ENCODE assay signal across 13 cellular contexts in genomic region chr2:240277073-240277806, GRCh38.
DNase-seq lines count a peak whose midpoint lies in the region; ATAC-seq, FAIRE-seq and TF ChIP-seq lines count a peak whose summit lies in the region.
"Had no signal": no experiment of that assay in that cellular context is flagged by ENCODE, and none has a peak within 500 bp of the region (broad histone marks: within the 10 kb centered on the region; RNA-seq: fewer than 3 reads in every experiment).

No MANE protein-coding gene starts in this region.

- peaks cover 23% of the 10 kb centered on the region for H3K9me3 Mint-ChIP-seq in astrocyte (ENCODE audit: unreplicated experiment)

- no peaks in the 10 kb centered on the region for H3K79me2 ChIP-seq in astrocyte (ENCODE audit: insufficient read depth, low read length)

- peaks cover 25% of the 10 kb centered on the region for H3K27me3 Mint-ChIP-seq in astrocyte (ENCODE audit: low read depth, unreplicated experiment)

- H3K9me3 ChIP-seq in left ventricle myocardium inferior (replicated peaks): peaks cover 5% of the 10 kb centered on the region
- H3K9me3 ChIP-seq in astrocyte (ENCODE audit: insufficient read depth, low read depth, low read length): no peaks in the 10 kb centered on the region

- peak overlapping the region; percentile 4 for H3K4me2 ChIP-seq in astrocyte (ENCODE audit: low read length)

- H3K27ac Mint-ChIP-seq in astrocyte (ENCODE audit: unreplicated experiment): no peak overlapping the region
- H3K27ac Mint-ChIP-seq: nephron progenitor cell had no signal

- FAIRE-seq in astrocyte (lab: Jason Lieb, UNC): no peak
- FAIRE-seq: frontal cortex, G401.6 had no signal

- no peak overlapping the region for H3K4me3 Mint-ChIP-seq in astrocyte (ENCODE audit: unreplicated experiment)
- H3K4me3 Mint-ChIP-seq: nephron progenitor cell had no signal

- H3K27ac ChIP-seq in left ventricle myocardium inferior (replicated peaks): no peak overlapping the region
- H3K27ac ChIP-seq in astrocyte (ENCODE audit: low read depth, low read length): no peak overlapping the region
- no peak overlapping the region for H3K27ac ChIP-seq in foreskin keratinocyte
- H3K27ac ChIP-seq: uterus had no signal

- H3K4me3 ChIP-seq in left ventricle myocardium inferior (no peak overlapping the region), astrocyte (ENCODE audit: insufficient read depth, low read depth, low read length) (no peak overlapping the region)
- H3K4me3 ChIP-seq: uterus had no signal

- ATAC-seq in left ventricle myocardium superior: peak; percentile 68
- peak; percentile 18 for ATAC-seq in foreskin keratinocyte
- no peak for ATAC-seq in HG02571 (IDR thresholded peaks at IDR 0.05; ENCODE audit: unreplicated experiment)
- no peak for ATAC-seq in HG02970 (IDR thresholded peaks at IDR 0.05; ENCODE audit: low FRiP score, unreplicated experiment)

- no peaks in the 10 kb centered on the region for H3K36me3 ChIP-seq in left ventricle myocardium inferior
- H3K36me3 ChIP-seq in astrocyte (ENCODE audit: insufficient read depth, low read length): no peaks in the 10 kb centered on the region
- H3K36me3 ChIP-seq: uterus had no signal

- no peaks in the 10 kb centered on the region for H4K20me1 ChIP-seq in astrocyte (ENCODE audit: insufficient read depth, low read length)

- no peaks in the 10 kb centered on the region for H3K27me3 ChIP-seq in left ventricle myocardium inferior (ENCODE audit: low read depth)
- no peaks in the 10 kb centered on the region for H3K27me3 ChIP-seq in astrocyte (ENCODE audit: insufficient read depth, low read length)
- peaks cover 64% of the 10 kb centered on the region for H3K27me3 ChIP-seq in foreskin keratinocyte
- H3K27me3 ChIP-seq: uterus had no signal

- no peaks in the 10 kb centered on the region for H3K36me3 Mint-ChIP-seq in astrocyte (ENCODE audit: low read depth, unreplicated experiment)

- no peak overlapping the region for H3K9ac ChIP-seq in astrocyte (ENCODE audit: low read length)

- peaks cover 10% of the 10 kb centered on the region for H3K4me1 ChIP-seq in left ventricle myocardium inferior
- peaks cover 19% of the 10 kb centered on the region for H3K4me1 ChIP-seq in astrocyte (ENCODE audit: insufficient read depth, low read length)
- no peaks in the 10 kb centered on the region for H3K4me1 ChIP-seq in foreskin keratinocyte
- H3K4me1 ChIP-seq: uterus had no signal

- intact Hi-C loops in left ventricle myocardium superior (cut with micrococcal nuclease): no loop called here
- intact Hi-C loops in left ventricle myocardium inferior (cut with micrococcal nuclease): no loop called here

- TF ChIP-seq CTCF in left ventricle myocardium inferior (IDR thresholded peaks at IDR 0.05; ENCODE audit: borderline replicate concordance) (no peak), astrocyte (IDR thresholded peaks at IDR 0.05; ENCODE audit: insufficient read depth, low read depth, low read length) (no peak), foreskin keratinocyte (conservative IDR thresholded peaks at IDR 0.05) (no peak)

- H3K4me1 Mint-ChIP-seq in astrocyte (ENCODE audit: low read depth, unreplicated experiment): peaks cover 10% of the 10 kb centered on the region
- H3K4me1 Mint-ChIP-seq: nephron progenitor cell had no signal

- DNase-seq in left ventricle myocardium superior: no peak
- DNase-seq in left ventricle myocardium inferior: no peak
- peak; percentile 53 for DNase-seq in astrocyte (ENCODE audit: low read depth)
- DNase-seq in foreskin keratinocyte: peak in 1 of 2 donors; percentile 3
- no peak for DNase-seq in germinal center (ENCODE audit: low spot score)
- DNase-seq in NCI-H2196 (lab: John Stamatoyannopoulos, UW; ENCODE audit: unreplicated experiment): no peak
- DNase-seq: NCI-H524, nephron progenitor cell, uterus had no signal

- H2AFZ ChIP-seq in astrocyte (ENCODE audit: low read depth, low read length): no peak overlapping the region

Comparison
In these comparisons a context has a peak if more than half of its experiments do, and no peak if none do; other contexts are left out.
1. ATAC-seq: peak in left ventricle myocardium superior (single experiment) and foreskin keratinocyte (single experiment); none in HG02571 (single experiment) and HG02970 (single experiment).